1 cellular context compared by ENCODE assay signal in the genomic region with DNA sequence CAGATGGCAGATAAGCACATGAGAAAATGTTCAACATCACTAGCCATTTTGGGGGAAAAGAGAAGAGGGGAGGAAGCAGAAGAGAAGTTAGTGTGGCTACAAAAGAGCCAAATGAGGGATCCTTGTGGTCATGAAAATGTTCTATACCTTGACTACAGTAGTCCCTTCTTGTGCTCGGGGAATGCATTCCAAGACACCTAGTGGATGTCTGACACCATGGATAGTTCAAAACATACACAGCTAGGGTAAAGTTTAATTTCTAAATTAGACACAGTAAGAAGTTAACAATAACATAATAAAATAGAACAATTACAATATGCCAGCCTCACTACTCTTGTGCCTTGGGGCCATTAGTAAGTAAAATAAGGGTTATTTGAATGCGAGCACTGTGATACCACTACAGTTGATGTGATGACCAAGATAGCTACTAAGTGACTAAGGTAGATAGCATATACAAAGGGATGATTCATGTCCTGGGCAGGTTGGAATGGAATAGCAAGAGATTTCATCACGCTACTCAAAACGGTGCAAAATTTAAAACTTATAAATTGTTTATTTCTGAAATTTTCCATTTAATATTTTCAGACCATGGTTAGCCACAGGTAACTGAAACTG.
TF ChIP-seq lines count a peak whose summit lies in the region.

No MANE protein-coding gene starts in this region.

TF ChIP-seq in HepG2, 621 proteins besides CTCF, POLR2A, EP300 and RAD21 (continued from another document):
- no peak for TF ChIP-seq NRL (CRISPR knock-in tag; IDR thresholded peaks at IDR 0.05; ENCODE audit: borderline replicate concordance)
TF ChIP-seq in HepG2: peak in this region for 0.
